In genomic region chr16:57185446-57185944, GRCh38 we compare ENCODE assay signal across 1 cellular context.
A peak's percentile ranks its signal among the peaks of the same experiment; 100 is the strongest.
TF ChIP-seq lines count a peak whose summit lies in the region.

No MANE protein-coding gene starts in this region.

TF ChIP-seq in HEK293, 187 proteins besides CTCF, POLR2A, EP300 and RAD21 (continued from another document and continues in another):
- no peak for TF ChIP-seq ZNF280D (tag by site-specific recombination; IDR thresholded peaks at IDR 0.05)
- TF ChIP-seq ZNF544 (tag by site-specific recombination; IDR thresholded peaks at IDR 0.05): no peak
- TF ChIP-seq ZNF558 (tag by site-specific recombination; IDR thresholded peaks at IDR 0.05): no peak
- TF ChIP-seq ZSCAN30 (tag by site-specific recombination; IDR thresholded peaks at IDR 0.05): no peak
- TF ChIP-seq ZNF785 (tag by site-specific recombination; IDR thresholded peaks at IDR 0.05): no peak
- no peak for TF ChIP-seq ELK4 (IDR thresholded peaks at IDR 0.05; ENCODE audit: borderline replicate concordance, low read depth, low read length)
- no peak for TF ChIP-seq ZBTB1 (tag by site-specific recombination; IDR thresholded peaks at IDR 0.05)
- TF ChIP-seq ZNF837 (tag by site-specific recombination; IDR thresholded peaks at IDR 0.05): no peak
- no peak for TF ChIP-seq ZNF561 (tag by site-specific recombination; IDR thresholded peaks at IDR 0.05; ENCODE audit: borderline replicate concordance)
- TF ChIP-seq ZNF704 (tag by site-specific recombination; IDR thresholded peaks at IDR 0.05): no peak
- no peak for TF ChIP-seq ZNF658 (tag by site-specific recombination; IDR thresholded peaks at IDR 0.05)
- 0 out of 2 replicates have a peak, but pooled peaks have one; percentile 24 for TF ChIP-seq ZNF391 (tag by site-specific recombination; IDR thresholded peaks at IDR 0.05; ENCODE audit: borderline replicate concordance, low read depth)
- TF ChIP-seq ZNF174 (tag by site-specific recombination; IDR thresholded peaks at IDR 0.05): no peak
- peak; percentile 61; the same call in 1 of the 2 replicates for TF ChIP-seq ZBTB7A (tag by site-specific recombination; IDR thresholded peaks at IDR 0.05; ENCODE audit: low read depth)
- no peak for TF ChIP-seq HOXC10 (CRISPR knock-in tag; IDR thresholded peaks at IDR 0.05)
- TF ChIP-seq BCL11A (tag by site-specific recombination; IDR thresholded peaks at IDR 0.05; ENCODE audit: low read depth): no peak
- TF ChIP-seq ZXDB (tag by site-specific recombination; IDR thresholded peaks at IDR 0.05): peak; percentile 64
- peak; percentile 39; the same call in 1 of the 2 replicates for TF ChIP-seq ZNF394 (tag by site-specific recombination; IDR thresholded peaks at IDR 0.05; ENCODE audit: borderline replicate concordance)
- no peak for TF ChIP-seq ZNF621 (tag by site-specific recombination; IDR thresholded peaks at IDR 0.05)
- TF ChIP-seq ZBTB44 (tag by site-specific recombination; IDR thresholded peaks at IDR 0.05): no peak
- no peak for TF ChIP-seq AEBP2 (tag by site-specific recombination; IDR thresholded peaks at IDR 0.05; ENCODE audit: borderline replicate concordance)
- TF ChIP-seq GLI2 (tag by site-specific recombination; IDR thresholded peaks at IDR 0.05; ENCODE audit: borderline replicate concordance, low read depth): no peak
- TF ChIP-seq ZBTB20 (tag by site-specific recombination; IDR thresholded peaks at IDR 0.05): peak; percentile 38; the same call in 1 of the 2 replicates
- no peak for TF ChIP-seq SCRT1 (tag by site-specific recombination; IDR thresholded peaks at IDR 0.05; ENCODE audit: borderline replicate concordance)
- no peak for TF ChIP-seq ZNF280C (tag by site-specific recombination; IDR thresholded peaks at IDR 0.05)
- TF ChIP-seq ZNF843 (tag by site-specific recombination; IDR thresholded peaks at IDR 0.05): no peak
- 0 out of 2 replicates have a peak, but pooled peaks have one; percentile 41 for TF ChIP-seq ZNF639 (tag by site-specific recombination; IDR thresholded peaks at IDR 0.05)
- no peak for TF ChIP-seq ZNF624 (tag by site-specific recombination; IDR thresholded peaks at IDR 0.05)
- no peak for TF ChIP-seq ZBTB26 (tag by site-specific recombination; optimal IDR thresholded peaks at IDR 0.05)
- no peak for TF ChIP-seq TRIM28 (IDR thresholded peaks at IDR 0.05; ENCODE audit: borderline replicate concordance, low read length)
- TF ChIP-seq ZNF791 (tag by site-specific recombination; IDR thresholded peaks at IDR 0.05): no peak
- no peak for TF ChIP-seq ZBTB6 (tag by site-specific recombination; IDR thresholded peaks at IDR 0.05)
- 0 out of 2 replicates have a peak, but pooled peaks have one; percentile 23 for TF ChIP-seq KLF7 (tag by site-specific recombination; IDR thresholded peaks at IDR 0.05; ENCODE audit: borderline replicate concordance)
- TF ChIP-seq SETDB1 (IDR thresholded peaks at IDR 0.05; ENCODE audit: insufficient read length, low read length): no peak
- no peak for TF ChIP-seq ZNF350 (tag by site-specific recombination; IDR thresholded peaks at IDR 0.05)
- no peak for TF ChIP-seq ZNF449 (tag by site-specific recombination; IDR thresholded peaks at IDR 0.05)
- no peak for TF ChIP-seq PRDM6 (tag by site-specific recombination; IDR thresholded peaks at IDR 0.05)
- no peak for TF ChIP-seq OSR2 (tag by site-specific recombination; IDR thresholded peaks at IDR 0.05)
- peak; percentile 38; the same call in 1 of the 2 replicates for TF ChIP-seq SP7 (tag by site-specific recombination; IDR thresholded peaks at IDR 0.05)
- TF ChIP-seq ZNF692 (tag by site-specific recombination; IDR thresholded peaks at IDR 0.05): peak; percentile 64; the same call in 1 of the 2 replicates
- TF ChIP-seq ZNF560 (tag by site-specific recombination; IDR thresholded peaks at IDR 0.05; ENCODE audit: borderline replicate concordance): no peak
